ENCODE assay signal across 8 cellular contexts in genomic region chr19:47273313-47274070, GRCh38. TPM values are rescaled to one million over a fixed set of nuclear protein-coding genes. Genes with fewer than 3 reads are reported as not detected.
DNase-seq lines count a peak whose midpoint lies in the region; ATAC-seq and TF ChIP-seq lines count a peak whose summit lies in the region.

No MANE protein-coding gene starts in this region.

- peaks cover 13% of the 10 kb centered on the region for H3K9me1 ChIP-seq in IMR-90 (ENCODE audit: insufficient read depth, low read length)

- 0 out of 2 replicates have a peak, but pooled peaks have one; percentile 16 for TF ChIP-seq CTCF in IMR-90 (conservative IDR thresholded peaks at IDR 0.05; ENCODE audit: low read depth, low read length)
- no peak for TF ChIP-seq CTCF in Panc1 (IDR thresholded peaks at IDR 0.05)

- peak overlapping the region; percentile 98 for H2AK9ac ChIP-seq in IMR-90 (replicated peaks; ENCODE audit: low read depth, low read length, poor library complexity)

- H3K4ac ChIP-seq in IMR-90 (ENCODE audit: low read depth, low read length): peak overlapping the region; percentile 90

- peak overlapping the region; percentile 91 to 94 for H4K8ac ChIP-seq in IMR-90 (ENCODE audit: low read depth in 2 of 2, low read length in 2 of 2)

- peak overlapping the region; percentile 62 for H4K5ac ChIP-seq in IMR-90 (ENCODE audit: low read depth, low read length)

- H2BK5ac ChIP-seq in IMR-90 (ENCODE audit: low read depth, low read length, poor library complexity, severe bottlenecking): peak overlapping the region; percentile 81

- H3K79me1 ChIP-seq in IMR-90 (ENCODE audit: low read depth in 1 of 2, low read length in 2 of 2): peaks cover 3 to 37% of the 10 kb centered on the region in 2 experiments; a peak in 3 of 4 replicates

- WGBS in IMR-90 (ENCODE audit: extremely low coverage in 2 of 2, insufficient read length in 1 of 2), 2 experiments: 0% methylated on average over 2 of the region's 54 CpGs; no CpG with 5 or more reads in 1 of the 2 experiments

- peak overlapping the region; percentile 88 for H3K56ac ChIP-seq in IMR-90 (ENCODE audit: extremely low read depth, insufficient read depth, low read length)

- peak overlapping the region; percentile 37; the same call in 1 of the 3 replicates for H2BK15ac ChIP-seq in IMR-90 (ENCODE audit: low read depth, low read length)

- H3K36me3 ChIP-seq in IMR-90 (ENCODE audit: control insufficient read depth, insufficient read depth, low read length): peaks cover 27% of the 10 kb centered on the region
- peaks cover 2% of the 10 kb centered on the region; the same call in 1 of the 2 replicates for H3K36me3 ChIP-seq in Panc1 (ENCODE audit: control insufficient read depth, insufficient read depth, low read length)

- peak; percentile 77 for DNase-seq in DMS114 treated with DMSO at 0.1 percent for 48 hours (lab: John Stamatoyannopoulos, UW; ENCODE audit: unreplicated experiment)
- peak; percentile 90 for DNase-seq in IMR-90
- no peak for DNase-seq in Panc1 (ENCODE audit: low read depth, low spot score)
- peak; percentile 90 for DNase-seq in activated T-helper 1 cell treated with anti-CD3 and anti-CD28 coated beads, Interleukin-12 subunit alpha, Interleukin-12 subunit beta, Interleukin-2, Interleukin-4 antibody, amounts not matched to agents 30 ng/mL and 10 ng/mL and 1 ng/mL, durations not matched to agents 14 hours and 24 hours and 36 hours (ENCODE audit: low spot score)
- DNase-seq in fibroblast of gingiva (ENCODE audit: low read depth): peak; percentile 96
- DNase-seq in naive thymus-derived CD8-positive, alpha-beta T cell: peak; percentile 80 to 94 (median 87)

- CTCF ChIA-PET in IMR-90 (lab: Yijun Ruan, JAX): no interaction called here
- CTCF ChIA-PET in Panc1 (lab: Charles Lee): interaction anchor here (0.6 kb wide), 1 partner anchor 26 kb away, joined by 3 read pairs; no protein-coding TSS in a partner anchor

- H4K91ac ChIP-seq in IMR-90 (ENCODE audit: insufficient read depth, low read depth, low read length): peak overlapping the region; percentile 83

- H3K14ac ChIP-seq in IMR-90 (replicated peaks; ENCODE audit: low read depth, low read length): peak overlapping the region; percentile 85

- H3K4me1 ChIP-seq in IMR-90 (ENCODE audit: control insufficient read depth, insufficient read depth, low read length) (peaks cover 14% of the 10 kb centered on the region), Panc1 (ENCODE audit: control insufficient read depth, insufficient read depth, low read length) (peaks cover 9% of the 10 kb centered on the region)

- H3K4me1 Mint-ChIP-seq in activated T-helper 1 cell treated with anti-CD3 and anti-CD28 coated beads, Interleukin-12 subunit alpha, Interleukin-12 subunit beta, Interleukin-2, Interleukin-4 antibody, amounts not matched to agents 30 ng/mL and 10 ng/mL and 1 ng/mL, durations not matched to agents 14 hours and 24 hours and 36 hours (ENCODE audit: low read depth): peaks cover 29% of the 10 kb centered on the region
- peaks cover 21 to 39% (median 27%) of the 10 kb centered on the region in 4 donors for H3K4me1 Mint-ChIP-seq in naive thymus-derived CD8-positive, alpha-beta T cell
- peaks cover 34% of the 10 kb centered on the region for H3K4me1 Mint-ChIP-seq in stimulated activated memory B cell treated with anti-CD40 and anti-IgM and Interleukin-4, amounts not matched to agents 10 μg/mL and 1 μg/mL and 100 μg/mL, for 72 hours

- H3K9me3 ChIP-seq in IMR-90 (ENCODE audit: control insufficient read depth, insufficient read depth, low read length) (no peaks in the 10 kb centered on the region), Panc1 (ENCODE audit: control insufficient read depth, insufficient read depth, low read depth, low read length) (no peaks in the 10 kb centered on the region)

- H2AFZ ChIP-seq in IMR-90 (replicated peaks; ENCODE audit: low read length, poor library complexity): peak overlapping the region; percentile 90

- H3K27me3 ChIP-seq in IMR-90 (ENCODE audit: control insufficient read depth, insufficient read depth, low read length): no peaks in the 10 kb centered on the region
- no peaks in the 10 kb centered on the region for H3K27me3 ChIP-seq in Panc1 (ENCODE audit: control insufficient read depth, insufficient read depth, low read length)

- H4K20me1 ChIP-seq in IMR-90 (ENCODE audit: insufficient read depth, low read length): peaks cover 20% of the 10 kb centered on the region

- H3K36me3 Mint-ChIP-seq in activated T-helper 1 cell treated with anti-CD3 and anti-CD28 coated beads, Interleukin-12 subunit alpha, Interleukin-12 subunit beta, Interleukin-2, Interleukin-4 antibody, amounts not matched to agents 30 ng/mL and 10 ng/mL and 1 ng/mL, durations not matched to agents 14 hours and 24 hours and 36 hours (ENCODE audit: low read depth): peaks cover 13% of the 10 kb centered on the region
- H3K36me3 Mint-ChIP-seq in naive thymus-derived CD8-positive, alpha-beta T cell: peaks cover 0 to 28% (median 4%) of the 10 kb centered on the region in 3 donors
- peaks cover 37% of the 10 kb centered on the region for H3K36me3 Mint-ChIP-seq in stimulated activated memory B cell treated with anti-CD40 and anti-IgM and Interleukin-4, amounts not matched to agents 10 μg/mL and 1 μg/mL and 100 μg/mL, for 72 hours

- H3K4me3 ChIP-seq in IMR-90 (ENCODE audit: insufficient read depth, low read depth, low read length): peak overlapping the region; percentile 58
- H3K4me3 ChIP-seq in Panc1 (ENCODE audit: low read depth in 2 of 2, low read length in 2 of 2): peak overlapping the region; percentile 64 to 65

- no peak for TF ChIP-seq RAD21 in IMR-90 (IDR thresholded peaks at IDR 0.05; ENCODE audit: low read length)

- peak overlapping the region; percentile 83 for H2AK5ac ChIP-seq in IMR-90 (ENCODE audit: low read depth, low read length)

- ATAC-seq in GM21528 (IDR thresholded peaks at IDR 0.05; ENCODE audit: low FRiP score, unreplicated experiment) (peak; percentile 60), IMR-90 (ENCODE audit: low read depth) (peak; percentile 74), Panc1 (peak; percentile 87)
- ATAC-seq in naive thymus-derived CD8-positive, alpha-beta T cell: peak; percentile 69
- ATAC-seq in stimulated activated memory B cell treated with anti-CD40 and anti-IgM and Interleukin-4, amounts not matched to agents 10 μg/mL and 1 μg/mL and 100 μg/mL, for 72 hours: peak; percentile 85

- H2BK20ac ChIP-seq in IMR-90 (ENCODE audit: low read depth, low read length): no peak overlapping the region

- H3K9me3 Mint-ChIP-seq in activated T-helper 1 cell treated with anti-CD3 and anti-CD28 coated beads, Interleukin-12 subunit alpha, Interleukin-12 subunit beta, Interleukin-2, Interleukin-4 antibody, amounts not matched to agents 30 ng/mL and 10 ng/mL and 1 ng/mL, durations not matched to agents 14 hours and 24 hours and 36 hours: no peaks in the 10 kb centered on the region
- no peaks in the 10 kb centered on the region for H3K9me3 Mint-ChIP-seq in naive thymus-derived CD8-positive, alpha-beta T cell
- no peaks in the 10 kb centered on the region for H3K9me3 Mint-ChIP-seq in stimulated activated memory B cell treated with anti-CD40 and anti-IgM and Interleukin-4, amounts not matched to agents 10 μg/mL and 1 μg/mL and 100 μg/mL, for 72 hours

- H3K23ac ChIP-seq in IMR-90 (ENCODE audit: low read depth, low read length): peak overlapping the region; percentile 86

- TF ChIP-seq POLR2A in IMR-90 (IDR thresholded peaks at IDR 0.05; ENCODE audit: low read depth, low read length): peak; percentile 84

- H3K18ac ChIP-seq in IMR-90 (ENCODE audit: low read depth, low read length): peak overlapping the region; percentile 48; the same call in 1 of the 2 replicates

- H3K4me2 ChIP-seq in IMR-90 (ENCODE audit: low read depth, low read length): peak overlapping the region; percentile 93

- H3K9ac ChIP-seq in IMR-90 (ENCODE audit: low read depth, low read length): peak overlapping the region; percentile 85

- peak overlapping the region; percentile 51 for H2BK120ac ChIP-seq in IMR-90 (ENCODE audit: low read depth, low read length)

- H3K27ac ChIP-seq in IMR-90 (ENCODE audit: insufficient read depth, low read length) (peak overlapping the region; percentile 94), Panc1 (ENCODE audit: low read length) (peak overlapping the region; percentile 91)

- BruUV-seq in IMR-90 (replicated peaks; lab: Mats Ljungman, UMichigan): no TSS peak
- BruUV-seq in Panc1 (replicated peaks; lab: Mats Ljungman, UMichigan): TSS peak; percentile 79

- peak overlapping the region; percentile 98 for H3K27ac Mint-ChIP-seq in activated T-helper 1 cell treated with anti-CD3 and anti-CD28 coated beads, Interleukin-12 subunit alpha, Interleukin-12 subunit beta, Interleukin-2, Interleukin-4 antibody, amounts not matched to agents 30 ng/mL and 10 ng/mL and 1 ng/mL, durations not matched to agents 14 hours and 24 hours and 36 hours
- H3K27ac Mint-ChIP-seq in naive thymus-derived CD8-positive, alpha-beta T cell: peak overlapping the region; percentile 88 to 99 (median 98)
- peak overlapping the region; percentile 97 for H3K27ac Mint-ChIP-seq in stimulated activated memory B cell treated with anti-CD40 and anti-IgM and Interleukin-4, amounts not matched to agents 10 μg/mL and 1 μg/mL and 100 μg/mL, for 72 hours

- no peaks in the 10 kb centered on the region for H3K27me3 Mint-ChIP-seq in activated T-helper 1 cell treated with anti-CD3 and anti-CD28 coated beads, Interleukin-12 subunit alpha, Interleukin-12 subunit beta, Interleukin-2, Interleukin-4 antibody, amounts not matched to agents 30 ng/mL and 10 ng/mL and 1 ng/mL, durations not matched to agents 14 hours and 24 hours and 36 hours (ENCODE audit: insufficient read depth)
- no peaks in the 10 kb centered on the region for H3K27me3 Mint-ChIP-seq in naive thymus-derived CD8-positive, alpha-beta T cell
- no peaks in the 10 kb centered on the region for H3K27me3 Mint-ChIP-seq in stimulated activated memory B cell treated with anti-CD40 and anti-IgM and Interleukin-4, amounts not matched to agents 10 μg/mL and 1 μg/mL and 100 μg/mL, for 72 hours

- H3K4me3 Mint-ChIP-seq in activated T-helper 1 cell treated with anti-CD3 and anti-CD28 coated beads, Interleukin-12 subunit alpha, Interleukin-12 subunit beta, Interleukin-2, Interleukin-4 antibody, amounts not matched to agents 30 ng/mL and 10 ng/mL and 1 ng/mL, durations not matched to agents 14 hours and 24 hours and 36 hours: peak overlapping the region; percentile 92
- peak overlapping the region; percentile 86 to 99 (median 97) for H3K4me3 Mint-ChIP-seq in naive thymus-derived CD8-positive, alpha-beta T cell
- H3K4me3 Mint-ChIP-seq in stimulated activated memory B cell treated with anti-CD40 and anti-IgM and Interleukin-4, amounts not matched to agents 10 μg/mL and 1 μg/mL and 100 μg/mL, for 72 hours: peak overlapping the region; percentile 85

- POLR2A ChIA-PET in IMR-90 (lab: Charles Lee; ENCODE audit: unreplicated experiment): interaction anchor here (0.6 to 1.0 kb wide), 2 partner anchors 17 to 83 kb away, joined by 3 to 5 read pairs; no protein-coding TSS in a partner anchor
- POLR2A ChIA-PET in Panc1 (lab: Charles Lee): interaction anchor here (0.6 to 1.8 kb wide), 4 partner anchors 13 to 407 kb away, joined by 3 to 29 read pairs (median 9); partner anchors contain the start of gene CCDC9
- POLR2A ChIA-PET in naive thymus-derived CD8-positive, alpha-beta T cell (lab: Charles Lee): interaction anchor here (0.6 to 2.7 kb wide), 19 partner anchors 10 to 1158 kb away, joined by 3 to 74 read pairs (median 4); partner anchors contain the start of genes CCDC9, DHX34 and ZC3H4

- dilution Hi-C loops in IMR-90 (cut with HindIII; ENCODE audit: low sequenced_read_pairs, unreplicated experiment): no loop called here

- in situ Hi-C loops in IMR-90 (cut with MboI; ENCODE audit: low sequenced_read_pairs): no loop called here
- in situ Hi-C loops in Panc1 (cut with HindIII; ENCODE audit: low pct_unique_long_range_greater_than_20kb, low sequenced_read_pairs): no loop called here

- intact Hi-C loops in IMR-90 (cut with micrococcal nuclease) (loop anchor here (1.0 kb wide), 1 partner anchor 16 kb away; no protein-coding TSS in a partner anchor), Panc1 (cut with micrococcal nuclease; ENCODE audit: unreplicated experiment) (no loop called here)
- intact Hi-C loops in activated T-helper 1 cell treated with anti-CD3 and anti-CD28 coated beads, Interleukin-12 subunit alpha, Interleukin-12 subunit beta, Interleukin-2, Interleukin-4 antibody, amounts not matched to agents 30 ng/mL and 10 ng/mL and 1 ng/mL, durations not matched to agents 14 hours and 24 hours and 36 hours (cut with micrococcal nuclease): loop anchor here (1.0 to 5.0 kb wide), 14 partner anchors 16 to 639 kb away; partner anchors contain the start of genes ARHGAP35, DHX34, KPTN and NAPA

RNA-seq across cellular contexts. Expression of gene INAFM1, which starts 1.2 kb away (rescaled TPM):
- total RNA-seq in IMR-90 (2012; rRNA removed) (0.36 and 0.56 TPM in 2 replicates), Panc1 (2021; ENCODE audit: unreplicated experiment) (13.1 TPM)
- polyA plus RNA-seq in IMR-90 (2012; rRNA removed): 7.8 and 11.0 TPM in 2 replicates
- 3.7 and 17.5 TPM in 2 replicates for polyA plus RNA-seq in IMR-90 (2012; cell fraction: cytosol; rRNA removed)
- 25.4 and 47.4 TPM in 2 replicates for polyA plus RNA-seq in IMR-90 (2012; cell fraction: nucleus; rRNA removed; ENCODE audit: low replicate concordance)
- 23.1 TPM for polyA plus RNA-seq in Panc1 (2012; ENCODE audit: insufficient read length)
- 9.3 and 10.2 TPM in 2 replicates for total RNA-seq in activated T-helper 1 cell treated with anti-CD3 and anti-CD28 coated beads, Interleukin-12 subunit alpha, Interleukin-12 subunit beta, Interleukin-2, Interleukin-4 antibody, amounts not matched to agents 30 ng/mL and 10 ng/mL and 1 ng/mL, durations not matched to agents 14 hours and 24 hours and 36 hours
- total RNA-seq in naive thymus-derived CD8-positive, alpha-beta T cell: 10 to 100 TPM; 17.6 to 19.7 TPM
- 1 to 10 TPM; 2.4 to 5.3 (median 3.4) TPM for polyA plus RNA-seq in naive thymus-derived CD8-positive, alpha-beta T cell

RNA-seq across cellular contexts. Expression of gene CCDC9, which starts 17.2 kb away (rescaled TPM):
- 2.9 and 3.6 TPM in 2 replicates for total RNA-seq in IMR-90 (2012; rRNA removed)
- 8.6 and 9.6 TPM in 2 replicates for polyA plus RNA-seq in IMR-90 (2012; rRNA removed)
- polyA plus RNA-seq in IMR-90 (2012; cell fraction: cytosol; rRNA removed): 5.6 and 8.4 TPM in 2 replicates
- 29.1 and 33.9 TPM in 2 replicates for polyA plus RNA-seq in IMR-90 (2012; cell fraction: nucleus; rRNA removed; ENCODE audit: low replicate concordance)
- 29.2 TPM for total RNA-seq in Panc1 (2021; ENCODE audit: unreplicated experiment)
- polyA plus RNA-seq in Panc1 (2012; ENCODE audit: insufficient read length): 31.2 TPM
- 36.6 and 39.2 TPM in 2 replicates for total RNA-seq in activated T-helper 1 cell treated with anti-CD3 and anti-CD28 coated beads, Interleukin-12 subunit alpha, Interleukin-12 subunit beta, Interleukin-2, Interleukin-4 antibody, amounts not matched to agents 30 ng/mL and 10 ng/mL and 1 ng/mL, durations not matched to agents 14 hours and 24 hours and 36 hours
- total RNA-seq in naive thymus-derived CD8-positive, alpha-beta T cell: 10 to 100 TPM; 53.0 to 53.1 TPM
- 10 to 100 TPM in 1 of 3 donors, 1 to 10 TPM in 2; 5.0 to 10.8 (median 7.1) TPM for polyA plus RNA-seq in naive thymus-derived CD8-positive, alpha-beta T cell

RNA-seq across cellular contexts. Expression of gene C5AR1, which starts 36.2 kb away (rescaled TPM):
- total RNA-seq in IMR-90 (2012; rRNA removed): under 0.01 TPM in 1 of 2 replicates, not detected in the other
- polyA plus RNA-seq in IMR-90 (2012; rRNA removed): 1.0 TPM in 2 replicates
- 0.36 and 1.1 TPM in 2 replicates for polyA plus RNA-seq in IMR-90 (2012; cell fraction: cytosol; rRNA removed)
- 12.7 and 23.5 TPM in 2 replicates for polyA plus RNA-seq in IMR-90 (2012; cell fraction: nucleus; rRNA removed; ENCODE audit: low replicate concordance)
- 2.7 TPM for total RNA-seq in Panc1 (2021; ENCODE audit: unreplicated experiment)
- polyA plus RNA-seq in Panc1 (2012; ENCODE audit: insufficient read length): 0.73 TPM
- 1.4 and 1.5 TPM in 2 replicates for total RNA-seq in activated T-helper 1 cell treated with anti-CD3 and anti-CD28 coated beads, Interleukin-12 subunit alpha, Interleukin-12 subunit beta, Interleukin-2, Interleukin-4 antibody, amounts not matched to agents 30 ng/mL and 10 ng/mL and 1 ng/mL, durations not matched to agents 14 hours and 24 hours and 36 hours
- total RNA-seq in naive thymus-derived CD8-positive, alpha-beta T cell: 1 to 10 TPM; 2.6 TPM
- under 1 TPM in 1 of 3 donors, not detected in 2; 0.15 TPM for polyA plus RNA-seq in naive thymus-derived CD8-positive, alpha-beta T cell

RNA-seq across cellular contexts. Expression of gene BBC3, which starts 42.5 kb away (rescaled TPM):
- total RNA-seq in IMR-90 (2012; rRNA removed) (1.6 and 1.9 TPM in 2 replicates), Panc1 (2021; ENCODE audit: unreplicated experiment) (7.6 TPM)
- polyA plus RNA-seq in IMR-90 (2012; rRNA removed): 6.5 and 7.3 TPM in 2 replicates
- polyA plus RNA-seq in IMR-90 (2012; cell fraction: cytosol; rRNA removed): 4.4 and 12.4 TPM in 2 replicates
- 14.7 and 19.5 TPM in 2 replicates for polyA plus RNA-seq in IMR-90 (2012; cell fraction: nucleus; rRNA removed; ENCODE audit: low replicate concordance)
- polyA plus RNA-seq in Panc1 (2012; ENCODE audit: insufficient read length): 12.9 TPM
- total RNA-seq in activated T-helper 1 cell treated with anti-CD3 and anti-CD28 coated beads, Interleukin-12 subunit alpha, Interleukin-12 subunit beta, Interleukin-2, Interleukin-4 antibody, amounts not matched to agents 30 ng/mL and 10 ng/mL and 1 ng/mL, durations not matched to agents 14 hours and 24 hours and 36 hours: 13.8 and 15.4 TPM in 2 replicates
- total RNA-seq in naive thymus-derived CD8-positive, alpha-beta T cell: 10 to 100 TPM; 37.0 to 37.4 TPM
- 10 to 100 TPM in 1 of 3 donors, 1 to 10 TPM in 2; 7.2 to 13.0 (median 7.3) TPM for polyA plus RNA-seq in naive thymus-derived CD8-positive, alpha-beta T cell

RNA-seq across cellular contexts. Expression of gene C5AR2, which starts 58.5 kb away (rescaled TPM):
- total RNA-seq in IMR-90 (2012; rRNA removed) (under 0.01 TPM in 1 of 2 replicates, not detected in the other), Panc1 (2021; ENCODE audit: unreplicated experiment) (0.03 TPM)
- polyA plus RNA-seq in IMR-90 (2012; rRNA removed): not detected in 2 replicates
- 0.11 TPM in 1 of 2 replicates, not detected in the other for polyA plus RNA-seq in IMR-90 (2012; cell fraction: cytosol; rRNA removed)
- 0.03 and 0.05 TPM in 2 replicates for polyA plus RNA-seq in IMR-90 (2012; cell fraction: nucleus; rRNA removed; ENCODE audit: low replicate concordance)
- 0.36 TPM for polyA plus RNA-seq in Panc1 (2012; ENCODE audit: insufficient read length)
- not detected in 2 replicates for total RNA-seq in activated T-helper 1 cell treated with anti-CD3 and anti-CD28 coated beads, Interleukin-12 subunit alpha, Interleukin-12 subunit beta, Interleukin-2, Interleukin-4 antibody, amounts not matched to agents 30 ng/mL and 10 ng/mL and 1 ng/mL, durations not matched to agents 14 hours and 24 hours and 36 hours
- under 1 TPM; 0.29 to 0.30 TPM for total RNA-seq in naive thymus-derived CD8-positive, alpha-beta T cell
- polyA plus RNA-seq in naive thymus-derived CD8-positive, alpha-beta T cell: not detected
